ENCODE assay signal across 1 cellular context in genomic region chr1:32349211-32349708, GRCh38.
TF ChIP-seq lines count a peak whose summit lies in the region.

No MANE protein-coding gene starts in this region.

TF ChIP-seq in SK-N-SH, 30 proteins besides CTCF, POLR2A, EP300 and RAD21:
- TF ChIP-seq USF1 (IDR thresholded peaks at IDR 0.05; ENCODE audit: borderline replicate concordance, low read depth) (no peak), SIN3A (IDR thresholded peaks at IDR 0.05; ENCODE audit: borderline replicate concordance, low read depth, low read length) (no peak), TAF1 (IDR thresholded peaks at IDR 0.05; ENCODE audit: borderline replicate concordance, low read depth, low read length) (no peak), TEAD4 (IDR thresholded peaks at IDR 0.05; ENCODE audit: borderline replicate concordance, insufficient read depth) (no peak), NFIC (IDR thresholded peaks at IDR 0.05; ENCODE audit: borderline replicate concordance) (no peak), REST (IDR thresholded peaks at IDR 0.05; ENCODE audit: low read depth, low read length) (no peak), MAX (IDR thresholded peaks at IDR 0.05; ENCODE audit: low read depth) (no peak), NRF1 (IDR thresholded peaks at IDR 0.05; ENCODE audit: low read depth, low read length) (no peak), RFX5 (IDR thresholded peaks at IDR 0.05; ENCODE audit: low read length) (no peak), RCOR1 (IDR thresholded peaks at IDR 0.05; ENCODE audit: low read length) (no peak), TCF12 (IDR thresholded peaks at IDR 0.05) (no peak), ZBTB33 (IDR thresholded peaks at IDR 0.05; ENCODE audit: borderline replicate concordance, low read depth) (no peak), ELF1 (IDR thresholded peaks at IDR 0.05) (no peak)
